Comparison of ENCODE assay signal across 1 cellular context in the genomic region with DNA sequence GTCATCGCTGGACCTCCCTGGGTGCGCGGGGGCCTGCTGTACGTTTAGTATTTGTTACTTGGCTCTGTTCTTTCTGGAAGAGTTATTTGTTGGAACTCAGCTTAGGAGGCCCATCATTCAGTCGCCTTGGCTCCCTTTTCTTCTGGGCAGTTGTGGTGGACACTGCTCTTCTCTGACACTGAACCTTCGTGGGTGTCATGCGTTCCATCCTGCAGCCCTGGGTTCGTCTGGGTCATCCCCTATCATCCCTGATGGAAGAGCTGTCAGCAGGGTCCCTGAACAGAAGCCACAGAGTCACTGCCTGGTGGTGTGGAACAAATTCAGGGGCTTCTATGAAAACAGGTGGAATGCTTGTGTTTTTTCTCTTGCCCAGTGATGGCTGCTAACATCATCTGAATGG.
A peak's percentile ranks its signal among the peaks of the same experiment; 100 is the strongest.
TF ChIP-seq lines count a peak whose summit lies in the region.

No MANE protein-coding gene starts in this region.

TF ChIP-seq in HepG2, 621 proteins besides CTCF, POLR2A, EP300 and RAD21:
- TF ChIP-seq ZNF768 (CRISPR knock-in tag; IDR thresholded peaks at IDR 0.05) = 0 out of 2 replicates have a peak, but pooled peaks have one; percentile 15
- TF ChIP-seq, protein P1, sequence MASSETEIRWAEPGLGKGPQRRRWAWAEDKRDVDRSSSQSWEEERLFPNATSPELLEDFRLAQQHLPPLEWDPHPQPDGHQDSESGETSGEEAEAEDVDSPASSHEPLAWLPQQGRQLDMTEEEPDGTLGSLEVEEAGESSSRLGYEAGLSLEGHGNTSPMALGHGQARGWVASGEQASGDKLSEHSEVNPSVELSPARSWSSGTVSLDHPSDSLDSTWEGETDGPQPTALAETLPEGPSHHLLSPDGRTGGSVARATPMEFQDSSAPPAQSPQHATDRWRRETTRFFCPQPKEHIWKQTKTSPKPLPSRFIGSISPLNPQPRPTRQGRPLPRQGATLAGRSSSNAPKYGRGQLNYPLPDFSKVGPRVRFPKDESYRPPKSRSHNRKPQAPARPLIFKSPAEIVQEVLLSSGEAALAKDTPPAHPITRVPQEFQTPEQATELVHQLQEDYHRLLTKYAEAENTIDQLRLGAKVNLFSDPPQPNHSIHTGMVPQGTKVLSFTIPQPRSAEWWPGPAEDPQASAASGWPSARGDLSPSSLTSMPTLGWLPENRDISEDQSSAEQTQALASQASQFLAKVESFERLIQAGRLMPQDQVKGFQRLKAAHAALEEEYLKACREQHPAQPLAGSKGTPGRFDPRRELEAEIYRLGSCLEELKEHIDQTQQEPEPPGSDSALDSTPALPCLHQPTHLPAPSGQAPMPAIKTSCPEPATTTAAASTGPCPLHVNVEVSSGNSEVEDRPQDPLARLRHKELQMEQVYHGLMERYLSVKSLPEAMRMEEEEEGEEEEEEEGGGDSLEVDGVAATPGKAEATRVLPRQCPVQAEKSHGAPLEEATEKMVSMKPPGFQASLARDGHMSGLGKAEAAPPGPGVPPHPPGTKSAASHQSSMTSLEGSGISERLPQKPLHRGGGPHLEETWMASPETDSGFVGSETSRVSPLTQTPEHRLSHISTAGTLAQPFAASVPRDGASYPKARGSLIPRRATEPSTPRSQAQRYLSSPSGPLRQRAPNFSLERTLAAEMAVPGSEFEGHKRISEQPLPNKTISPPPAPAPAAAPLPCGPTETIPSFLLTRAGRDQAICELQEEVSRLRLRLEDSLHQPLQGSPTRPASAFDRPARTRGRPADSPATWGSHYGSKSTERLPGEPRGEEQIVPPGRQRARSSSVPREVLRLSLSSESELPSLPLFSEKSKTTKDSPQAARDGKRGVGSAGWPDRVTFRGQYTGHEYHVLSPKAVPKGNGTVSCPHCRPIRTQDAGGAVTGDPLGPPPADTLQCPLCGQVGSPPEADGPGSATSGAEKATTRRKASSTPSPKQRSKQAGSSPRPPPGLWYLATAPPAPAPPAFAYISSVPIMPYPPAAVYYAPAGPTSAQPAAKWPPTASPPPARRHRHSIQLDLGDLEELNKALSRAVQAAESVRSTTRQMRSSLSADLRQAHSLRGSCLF (CRISPR knock-in tag; IDR thresholded peaks at IDR 0.05; ENCODE audit: borderline replicate concordance) = no peak
